In genomic region chr17:9886141-9886930, GRCh38 we compare ENCODE assay signal across 1 cellular context.
TF ChIP-seq lines count a peak whose summit lies in the region.

No MANE protein-coding gene starts in this region.

TF ChIP-seq in GM23338, 12 proteins besides CTCF, POLR2A, EP300 and RAD21 (continued from another document):
- no peak for TF ChIP-seq REST (IDR thresholded peaks at IDR 0.05; ENCODE audit: unreplicated experiment)
- TF ChIP-seq NANOG (IDR thresholded peaks at IDR 0.05; ENCODE audit: borderline replicate concordance), result no peak
- no peak for TF ChIP-seq ZNF114 (CRISPR knock-in tag; IDR thresholded peaks at IDR 0.05)
- no peak for TF ChIP-seq STAT1 (IDR thresholded peaks at IDR 0.05; ENCODE audit: unreplicated experiment)
- no peak for TF ChIP-seq POLR2AphosphoS5 (IDR thresholded peaks at IDR 0.05; ENCODE audit: low read depth)
